Comparison of ENCODE assay signal across 1 cellular context in genomic region chr17:60256174-60256573, GRCh38.
TF ChIP-seq lines count a peak whose summit lies in the region.

No MANE protein-coding gene starts in this region.

TF ChIP-seq in SK-N-SH, 30 proteins besides CTCF, POLR2A, EP300 and RAD21 (continued from another document):
- TF ChIP-seq ZBTB33 (IDR thresholded peaks at IDR 0.05; ENCODE audit: borderline replicate concordance, low read depth) = no peak
- no peak for TF ChIP-seq SMC3 (IDR thresholded peaks at IDR 0.05; ENCODE audit: low read depth, low read length)
- peak; percentile 8; the same call in 1 of the 2 replicates for TF ChIP-seq PBX3 (IDR thresholded peaks at IDR 0.05)
- TF ChIP-seq FOSL2 (IDR thresholded peaks at IDR 0.05; ENCODE audit: borderline replicate concordance, low read depth) = peak; percentile 42; the same call in 1 of the 2 replicates
